In the genomic region with DNA sequence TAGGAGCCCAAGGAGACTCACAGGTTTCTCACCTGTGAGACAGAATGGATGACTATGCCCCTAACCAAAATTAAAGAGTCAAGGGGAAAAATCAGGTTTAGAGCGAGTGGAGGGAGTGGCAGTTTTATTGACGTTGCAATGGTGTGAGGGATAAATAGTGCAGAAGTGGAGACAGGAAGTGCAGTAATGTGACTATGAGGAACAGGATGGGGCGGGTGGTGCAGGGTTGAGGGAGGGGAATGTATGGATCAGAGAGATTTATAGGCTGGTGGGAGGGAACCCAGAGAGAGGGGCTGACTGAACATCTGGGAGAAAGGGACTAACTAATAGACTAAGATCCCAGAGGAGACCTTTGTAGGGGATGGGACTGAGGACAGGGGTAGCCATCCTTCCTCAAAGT, we compare ENCODE assay signal across 19 cellular contexts.
"Had no signal": no experiment of that assay in that cellular context is flagged by ENCODE, and none has a peak within 500 bp of the region (broad histone marks: within the 10 kb centered on the region; RNA-seq: fewer than 3 reads in every experiment).

No MANE protein-coding gene starts in this region.

- H3K4me1 ChIP-seq: esophagus muscularis mucosa, gastrocnemius medialis, neural progenitor cell, pancreas had no signal

- H3K4me3 ChIP-seq: esophagus muscularis mucosa, gastrocnemius medialis, neural progenitor cell, pancreas, sigmoid colon, skin epidermis, thoracic aorta, transverse colon had no signal

- ATAC-seq: effector memory CD8-positive, alpha-beta T cell; gastrocnemius medialis; natural killer cell treated with Interleukin-12 subunit alpha and Interleukin-12 subunit beta and Interleukin-15 and Interleukin-18, amount 100 ng/mL, for 72 hours; stimulated activated naive B cell treated with anti-CD40 and anti-IgM and Interleukin-4, amounts not matched to agents 10 μg/mL and 1 μg/mL and 100 μg/mL, for 72 hours; stimulated activated naive CD8-positive, alpha-beta T cell treated with anti-CD3 and anti-CD28 coated beads, Interleukin-15, amount 100 ng/mL, for 72 hours had no signal

- H3K27ac ChIP-seq: epithelial cell of prostate, esophagus muscularis mucosa, gastrocnemius medialis, neural progenitor cell, pancreas, sigmoid colon, thoracic aorta, transverse colon had no signal

- FAIRE-seq: pancreas, urothelium cell line had no signal

- DNase-seq: effector memory CD8-positive, alpha-beta T cell; gastrocnemius medialis; islet precursor cell; mammary epithelial cell; nucleus accumbens; pancreas; sigmoid colon; stimulated activated CD4-positive, alpha-beta T cell treated with anti-CD3 and anti-CD28 coated beads, Interleukin-2, amount 100 ng/mL, for 24 hours; stimulated activated CD4-positive, alpha-beta T cell treated with anti-CD3 and anti-CD28 coated beads, Interleukin-4, amount 100 ng/mL, for 4 hours; stimulated activated naive B cell treated with anti-CD40 and anti-IgM and Interleukin-4, amounts not matched to agents 10 μg/mL and 1 μg/mL and 100 μg/mL, for 72 hours; stimulated activated naive CD8-positive, alpha-beta T cell treated with anti-CD3 and anti-CD28 coated beads, Interleukin-15, amount 100 ng/mL, for 72 hours; transverse colon had no signal

- H3K9me3 ChIP-seq: esophagus muscularis mucosa, gastrocnemius medialis, pancreas, sigmoid colon, thoracic aorta, transverse colon had no signal
